ENCODE assay signal across 1 cellular context in genomic region chr6:54632984-54633565, GRCh38.
TF ChIP-seq lines count a peak whose summit lies in the region.

No MANE protein-coding gene starts in this region.

TF ChIP-seq in SK-N-SH treated with all-trans-retinoic acid at 6 μM for 48 hours, 23 proteins besides CTCF, POLR2A, EP300 and RAD21 (continued from another document):
- no peak for TF ChIP-seq PATZ1 (CRISPR knock-in tag; IDR thresholded peaks at IDR 0.05; ENCODE audit: borderline replicate concordance)
- no peak for TF ChIP-seq SNAI2 (CRISPR knock-in tag; IDR thresholded peaks at IDR 0.05)
- TF ChIP-seq ZNF565 (CRISPR knock-in tag; conservative IDR thresholded peaks at IDR 0.05; ENCODE audit: low read depth), result no peak
- no peak for TF ChIP-seq RARB (CRISPR knock-in tag; IDR thresholded peaks at IDR 0.05)
- TF ChIP-seq OSR1 (CRISPR knock-in tag; IDR thresholded peaks at IDR 0.05), result no peak
- TF ChIP-seq, protein P1, sequence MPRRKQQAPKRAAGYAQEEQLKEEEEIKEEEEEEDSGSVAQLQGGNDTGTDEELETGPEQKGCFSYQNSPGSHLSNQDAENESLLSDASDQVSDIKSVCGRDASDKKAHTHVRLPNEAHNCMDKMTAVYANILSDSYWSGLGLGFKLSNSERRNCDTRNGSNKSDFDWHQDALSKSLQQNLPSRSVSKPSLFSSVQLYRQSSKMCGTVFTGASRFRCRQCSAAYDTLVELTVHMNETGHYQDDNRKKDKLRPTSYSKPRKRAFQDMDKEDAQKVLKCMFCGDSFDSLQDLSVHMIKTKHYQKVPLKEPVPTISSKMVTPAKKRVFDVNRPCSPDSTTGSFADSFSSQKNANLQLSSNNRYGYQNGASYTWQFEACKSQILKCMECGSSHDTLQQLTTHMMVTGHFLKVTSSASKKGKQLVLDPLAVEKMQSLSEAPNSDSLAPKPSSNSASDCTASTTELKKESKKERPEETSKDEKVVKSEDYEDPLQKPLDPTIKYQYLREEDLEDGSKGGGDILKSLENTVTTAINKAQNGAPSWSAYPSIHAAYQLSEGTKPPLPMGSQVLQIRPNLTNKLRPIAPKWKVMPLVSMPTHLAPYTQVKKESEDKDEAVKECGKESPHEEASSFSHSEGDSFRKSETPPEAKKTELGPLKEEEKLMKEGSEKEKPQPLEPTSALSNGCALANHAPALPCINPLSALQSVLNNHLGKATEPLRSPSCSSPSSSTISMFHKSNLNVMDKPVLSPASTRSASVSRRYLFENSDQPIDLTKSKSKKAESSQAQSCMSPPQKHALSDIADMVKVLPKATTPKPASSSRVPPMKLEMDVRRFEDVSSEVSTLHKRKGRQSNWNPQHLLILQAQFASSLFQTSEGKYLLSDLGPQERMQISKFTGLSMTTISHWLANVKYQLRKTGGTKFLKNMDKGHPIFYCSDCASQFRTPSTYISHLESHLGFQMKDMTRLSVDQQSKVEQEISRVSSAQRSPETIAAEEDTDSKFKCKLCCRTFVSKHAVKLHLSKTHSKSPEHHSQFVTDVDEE (CRISPR knock-in tag; IDR thresholded peaks at IDR 0.05), result no peak
- TF ChIP-seq TCF4 (CRISPR knock-in tag; IDR thresholded peaks at IDR 0.05; ENCODE audit: borderline replicate concordance), result no peak
- no peak for TF ChIP-seq ARNTL (CRISPR knock-in tag; IDR thresholded peaks at IDR 0.05; ENCODE audit: borderline replicate concordance, low read depth)
- TF ChIP-seq TOX (CRISPR knock-in tag; IDR thresholded peaks at IDR 0.05; ENCODE audit: borderline replicate concordance), result no peak
- TF ChIP-seq, protein P2, sequence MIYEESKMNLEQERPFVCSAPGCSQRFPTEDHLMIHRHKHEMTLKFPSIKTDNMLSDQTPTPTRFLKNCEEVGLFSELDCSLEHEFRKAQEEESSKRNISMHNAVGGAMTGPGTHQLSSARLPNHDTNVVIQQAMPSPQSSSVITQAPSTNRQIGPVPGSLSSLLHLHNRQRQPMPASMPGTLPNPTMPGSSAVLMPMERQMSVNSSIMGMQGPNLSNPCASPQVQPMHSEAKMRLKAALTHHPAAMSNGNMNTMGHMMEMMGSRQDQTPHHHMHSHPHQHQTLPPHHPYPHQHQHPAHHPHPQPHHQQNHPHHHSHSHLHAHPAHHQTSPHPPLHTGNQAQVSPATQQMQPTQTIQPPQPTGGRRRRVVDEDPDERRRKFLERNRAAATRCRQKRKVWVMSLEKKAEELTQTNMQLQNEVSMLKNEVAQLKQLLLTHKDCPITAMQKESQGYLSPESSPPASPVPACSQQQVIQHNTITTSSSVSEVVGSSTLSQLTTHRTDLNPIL (CRISPR knock-in tag; IDR thresholded peaks at IDR 0.05; ENCODE audit: low read depth), result no peak
- no peak for TF ChIP-seq ZC3H10 (CRISPR knock-in tag; IDR thresholded peaks at IDR 0.05)
- no peak for TF ChIP-seq ESRRG (CRISPR knock-in tag; IDR thresholded peaks at IDR 0.05)
- TF ChIP-seq PPARA (CRISPR knock-in tag; IDR thresholded peaks at IDR 0.05; ENCODE audit: borderline replicate concordance), result no peak
- no peak for TF ChIP-seq ZNF8 (CRISPR knock-in tag; IDR thresholded peaks at IDR 0.05)
- no peak for TF ChIP-seq ZFP3 (CRISPR knock-in tag; IDR thresholded peaks at IDR 0.05)
- TF ChIP-seq POU6F1 (CRISPR knock-in tag; IDR thresholded peaks at IDR 0.05; ENCODE audit: borderline replicate concordance, low read depth), result no peak
TF ChIP-seq in SK-N-SH treated with all-trans-retinoic acid at 6 μM for 48 hours: peak in this region for 0.
